ENCODE assay signal across 31 cellular contexts in genomic region chr2:161204846-161205245, GRCh38.
"Had no signal": no experiment of that assay in that cellular context is flagged by ENCODE, and none has a peak within 500 bp of the region (broad histone marks: within the 10 kb centered on the region; RNA-seq: fewer than 3 reads in every experiment).

No MANE protein-coding gene starts in this region.

- H3K9me3 ChIP-seq: breast epithelium, right atrium auricular region, vagina had no signal

- H3K9ac ChIP-seq: parathyroid adenoma had no signal

- H3K27ac ChIP-seq: breast epithelium, epithelial cell of prostate, parathyroid adenoma, right atrium auricular region, vagina, VCaP had no signal

- H3K4me2 ChIP-seq: smooth muscle cell had no signal

- ATAC-seq: left colon; naive thymus-derived CD4-positive, alpha-beta T cell; stimulated activated memory B cell treated with anti-CD40 and anti-IgM and Interleukin-4, amounts not matched to agents 10 μg/mL and 1 μg/mL and 100 μg/mL, for 72 hours; stimulated activated naive CD8-positive, alpha-beta T cell treated with anti-CD3 and anti-CD28 coated beads, Interleukin-15, amount 100 ng/mL, for 72 hours had no signal

- H3K4me3 ChIP-seq: breast epithelium, right atrium auricular region, smooth muscle cell, vagina had no signal

- H3K27me3 ChIP-seq: breast epithelium, right atrium auricular region, vagina had no signal

- H2AFZ ChIP-seq: parathyroid adenoma had no signal

- DNase-seq: activated CD4-positive, alpha-beta T cell treated with anti-CD3 and anti-CD28 coated beads for 4 hours; activated CD4-positive, alpha-beta T cell treated with anti-CD3 and anti-CD28 coated beads, Interleukin-2, amount 50 U/mL, for 48 hours; activated CD8-positive, alpha-beta memory T cell treated with anti-CD3 and anti-CD28 coated beads for 24 hours; activated gamma-delta T cell; activated naive CD4-positive, alpha-beta T cell treated with anti-CD3 and anti-CD28 coated beads, Interleukin-2, amount 10 ng/mL, durations not matched to agents 7 days and 5 days; activated T-cell treated with anti-CD3 and anti-CD28 coated beads, Interleukin-2, amount 50 U/mL, for 1 hour; amygdala; central memory CD4-positive, alpha-beta T cell; effector CD8-positive, alpha-beta T cell; head of caudate nucleus; hippocampal formation; kidney; left colon; mammary epithelial cell; midbrain; naive thymus-derived CD4-positive, alpha-beta T cell; nucleus accumbens; stimulated activated CD4-positive, alpha-beta T cell treated with anti-CD3 and anti-CD28 coated beads, Interleukin-1b, Interleukin-23, amount 100 ng/mL, for 48 hours; stimulated activated CD4-positive, alpha-beta T cell treated with anti-CD3 and anti-CD28 coated beads, Interleukin-4, amount 100 ng/mL, for 4 hours; stimulated activated CD8-positive, alpha-beta memory T cell treated with anti-CD3 and anti-CD28 coated beads, Interleukin-4, amount 100 ng/mL, for 48 hours; stimulated activated naive CD8-positive, alpha-beta T cell treated with anti-CD3 and anti-CD28 coated beads, Interleukin-15, amount 100 ng/mL, for 72 hours; substantia nigra; T-helper 9 cell had no signal

- H3K4me1 ChIP-seq: breast epithelium, parathyroid adenoma, right atrium auricular region had no signal
